1 cellular context compared by ENCODE assay signal in genomic region chr15:70491641-70492040, GRCh38.
TF ChIP-seq lines count a peak whose summit lies in the region.

No MANE protein-coding gene starts in this region.

TF ChIP-seq in HEK293, 187 proteins besides CTCF, POLR2A, EP300 and RAD21 (continued from another document):
- TF ChIP-seq ATF2 (tag by site-specific recombination; IDR thresholded peaks at IDR 0.05; ENCODE audit: low read depth) (no peak), ZNF707 (tag by site-specific recombination; IDR thresholded peaks at IDR 0.05) (no peak), ZNF18 (tag by site-specific recombination; IDR thresholded peaks at IDR 0.05) (no peak), RBAK (tag by site-specific recombination; IDR thresholded peaks at IDR 0.05) (no peak), PRDM6 (tag by site-specific recombination; IDR thresholded peaks at IDR 0.05) (no peak)
TF ChIP-seq in HEK293: peak in this region for 0.
